In genomic region chr12:106581543-106582263, GRCh38 we compare ENCODE assay signal across 9 cellular contexts. TPM values are rescaled to one million over a fixed set of nuclear protein-coding genes. Genes with fewer than 3 reads are reported as not detected.
DNase-seq lines count a peak whose midpoint lies in the region; ATAC-seq and TF ChIP-seq lines count a peak whose summit lies in the region.
"Had no signal": no experiment of that assay in that cellular context is flagged by ENCODE, and none has a peak within 500 bp of the region (broad histone marks: within the 10 kb centered on the region; RNA-seq: fewer than 3 reads in every experiment).

No MANE protein-coding gene starts in this region.

- H3K4me1 ChIP-seq in endodermal cell (ENCODE audit: control insufficient read depth, insufficient read depth, low read length) = peaks cover 13% of the 10 kb centered on the region

- no peak overlapping the region for H3K4me2 ChIP-seq in neural cell (ENCODE audit: low read length)

- H3K9ac ChIP-seq in endodermal cell (ENCODE audit: extremely low read depth, low read length, poor library complexity, severe bottlenecking) (no peak overlapping the region), neural cell (ENCODE audit: low read length) (no peak overlapping the region)

- TF ChIP-seq CTCF in endodermal cell (conservative IDR thresholded peaks at IDR 0.05) (no peak), neural cell (IDR thresholded peaks at IDR 0.05; ENCODE audit: poor library complexity, severe bottlenecking) (no peak)

- H3K79me2 ChIP-seq in neural cell (replicated peaks; ENCODE audit: insufficient read depth, low read length) = no peaks in the 10 kb centered on the region

- H3K27me3 ChIP-seq in endodermal cell (ENCODE audit: control insufficient read depth, insufficient read depth, low read length, poor library complexity, severe bottlenecking) = peaks cover 100% of the 10 kb centered on the region
- peaks cover 82% of the 10 kb centered on the region for H3K27me3 ChIP-seq in neural cell (ENCODE audit: insufficient read depth, low read depth, low read length)

- H3F3A ChIP-seq in neural cell (ENCODE audit: insufficient read depth, low read length, poor library complexity, severe bottlenecking) = no peaks in the 10 kb centered on the region

- H3K4me3 ChIP-seq in endodermal cell (ENCODE audit: low read length) (no peak overlapping the region), neural cell (ENCODE audit: low read length) (peak overlapping the region; percentile 65)

- no peak for TF ChIP-seq RAD21 in neural cell (conservative IDR thresholded peaks at IDR 0.05)

- H4K20me1 ChIP-seq in neural cell (ENCODE audit: insufficient read depth) = no peaks in the 10 kb centered on the region

- no peak for ATAC-seq in HG02759 (IDR thresholded peaks at IDR 0.05; ENCODE audit: unreplicated experiment)
- no peak for ATAC-seq in HG02870 (IDR thresholded peaks at IDR 0.05; ENCODE audit: unreplicated experiment)

- no peak for TF ChIP-seq EP300 in neural cell (conservative IDR thresholded peaks at IDR 0.05; ENCODE audit: poor library complexity, severe bottlenecking)

- no peaks in the 10 kb centered on the region for H3K36me3 Mint-ChIP-seq in endodermal cell (ENCODE audit: low read depth)

- H3K27ac Mint-ChIP-seq in endodermal cell = no peak overlapping the region

- peaks cover 24% of the 10 kb centered on the region for H3K4me1 Mint-ChIP-seq in endodermal cell

- 0% methylated on average over 10 to 48 of the region's 52 CpGs for WGBS in endodermal cell (ENCODE audit: insufficient coverage in 1 of 2, insufficient read length in 1 of 2), 2 experiments

- H3K36me3 ChIP-seq in endodermal cell (ENCODE audit: control insufficient read depth, insufficient read depth, low read length) (no peaks in the 10 kb centered on the region), neural cell (ENCODE audit: insufficient read depth, low read length) (no peaks in the 10 kb centered on the region)

- H3K27ac ChIP-seq in endodermal cell (ENCODE audit: low read depth, low read length) (peak overlapping the region; percentile 92), neural cell (ENCODE audit: low read length) (no peak overlapping the region)

- peaks cover 99% of the 10 kb centered on the region for H3K27me3 Mint-ChIP-seq in endodermal cell (ENCODE audit: insufficient read depth)

- H2AFZ ChIP-seq in neural cell (ENCODE audit: low read depth, low read length) = no peak overlapping the region

- DNase-seq in DMS53 treated with DMSO at 0.1 percent for 48 hours (lab: John Stamatoyannopoulos, UW; ENCODE audit: unreplicated experiment) (peak; percentile 53), NCI-H146 (lab: John Stamatoyannopoulos, UW) (peak; percentile 59), endodermal cell (peak; percentile 95), SHP77 treated with DMSO at 0.1 percent for 48 hours (lab: John Stamatoyannopoulos, UW) (no peak), NCI-H1092 (lab: John Stamatoyannopoulos, UW) (no peak)
- DNase-seq: activated gamma-delta T cell had no signal

- H3K4me3 Mint-ChIP-seq in endodermal cell = peak overlapping the region; percentile 43

- H3K9me3 Mint-ChIP-seq in endodermal cell = no peaks in the 10 kb centered on the region

- H3K9me3 ChIP-seq in endodermal cell (ENCODE audit: control insufficient read depth, low read length) (no peaks in the 10 kb centered on the region), neural cell (ENCODE audit: low read length) (no peaks in the 10 kb centered on the region)

- no peaks in the 10 kb centered on the region for H3K9me2 ChIP-seq in neural cell (ENCODE audit: insufficient read depth, low read length)

TF ChIP-seq in neural cell, 6 proteins besides CTCF, POLR2A, EP300 and RAD21:
- TF ChIP-seq EZH2 (IDR thresholded peaks at IDR 0.05; ENCODE audit: borderline replicate concordance, insufficient read depth, low read length, poor library complexity, severe bottlenecking) (peak; percentile 54), REST (IDR thresholded peaks at IDR 0.05; ENCODE audit: borderline replicate concordance) (no peak)

RNA-seq across cellular contexts. Expression of gene RFX4, which starts 1.1 kb away (rescaled TPM):
- under 1 TPM; 0.09 to 0.86 TPM for total RNA-seq in endodermal cell
- polyA plus RNA-seq in endodermal cell (2013, experiment 1 of 2) = 95.3 TPM
- 84.7 TPM for polyA plus RNA-seq in endodermal cell (2013, experiment 2 of 2)
- polyA plus RNA-seq in neural cell = 0.22 TPM in 1 of 2 replicates, not detected in the other
- polyA minus RNA-seq in neural cell = 0.49 and 1.4 TPM in 2 replicates

Comparison
In these comparisons a context has a peak if more than half of its experiments do, and no peak if none do; other contexts are left out.
1. DNase-seq: peak in DMS53 treated with DMSO at 0.1 percent for 48 hours (single experiment), NCI-H146 (single experiment) and endodermal cell (single experiment); none in SHP77 treated with DMSO at 0.1 percent for 48 hours (single experiment) and NCI-H1092 (single experiment).